8 cellular contexts compared by ENCODE assay signal in genomic region chr5:69188811-69189161, GRCh38. TPM values are rescaled to one million over a fixed set of nuclear protein-coding genes. Genes with fewer than 3 reads are reported as not detected.
A peak's percentile ranks its signal among the peaks of the same experiment; 100 is the strongest.
DNase-seq lines count a peak whose midpoint lies in the region; ATAC-seq and TF ChIP-seq lines count a peak whose summit lies in the region.

No MANE protein-coding gene starts in this region.

- no peak for TF ChIP-seq POLR2A in prostate gland (IDR thresholded peaks at IDR 0.05)

- no peak for TF ChIP-seq CTCF in GM06990 (IDR thresholded peaks at IDR 0.05; ENCODE audit: insufficient read depth, low read length, poor library complexity, severe bottlenecking)
- TF ChIP-seq CTCF in OCI-LY7 (conservative IDR thresholded peaks at IDR 0.05; ENCODE audit: low read length): no peak
- no peak for TF ChIP-seq CTCF in prostate gland (IDR thresholded peaks at IDR 0.05)

- peaks cover 15% of the 10 kb centered on the region for H3K4me1 ChIP-seq in OCI-LY7 (ENCODE audit: insufficient read depth, low read length, poor library complexity, severe bottlenecking)
- no peaks in the 10 kb centered on the region for H3K4me1 ChIP-seq in esophagus (ENCODE audit: control insufficient read depth in 2 of 2, insufficient read depth in 2 of 2, low read length in 1 of 2)
- H3K4me1 ChIP-seq in prostate gland (replicated peaks): no peaks in the 10 kb centered on the region

- peak overlapping the region; percentile 69 for H3K4me3 ChIP-seq in GM06990 (replicated peaks; ENCODE audit: low read depth, low read length)
- peak overlapping the region; percentile 88 for H3K4me3 ChIP-seq in OCI-LY7 (ENCODE audit: low read depth, low read length, poor library complexity, severe bottlenecking)
- H3K4me3 ChIP-seq in esophagus (ENCODE audit: low read depth in 1 of 2, low read length in 2 of 2): peak overlapping the region; percentile 72 to 84
- peak overlapping the region; percentile 48 to 61 for H3K4me3 ChIP-seq in prostate gland

- H3K36me3 ChIP-seq in GM06990 (ENCODE audit: control insufficient read depth, insufficient read depth, low read length) (peaks cover 2% of the 10 kb centered on the region), OCI-LY7 (ENCODE audit: insufficient read depth, low read length) (peaks cover 23% of the 10 kb centered on the region), esophagus (ENCODE audit: control insufficient read depth in 2 of 2, insufficient read depth in 2 of 2, low read length in 1 of 2) (no peaks in the 10 kb centered on the region), prostate gland (no peaks in the 10 kb centered on the region)

- no peak overlapping the region for H3K27ac ChIP-seq in OCI-LY7 (ENCODE audit: low read depth, low read length, poor library complexity, severe bottlenecking)
- peak overlapping the region; percentile 47 to 86 for H3K27ac ChIP-seq in esophagus (ENCODE audit: low read depth in 2 of 2, low read length in 1 of 2)
- peak overlapping the region; percentile 40 to 64 for H3K27ac ChIP-seq in prostate gland

- no peaks in the 10 kb centered on the region for H3K9me3 ChIP-seq in OCI-LY7 (ENCODE audit: low read length)
- H3K9me3 ChIP-seq in esophagus (ENCODE audit: control insufficient read depth in 2 of 2, insufficient read depth in 1 of 2, low read depth in 1 of 2, low read length in 1 of 2): no peaks in the 10 kb centered on the region
- H3K9me3 ChIP-seq in prostate gland: no peaks in the 10 kb centered on the region

- DNase-seq in GM06990 (ENCODE audit: extremely low read depth, insufficient read length): no peak
- no peak for DNase-seq in OCI-LY7 (ENCODE audit: low spot score)
- DNase-seq in prostate gland (ENCODE audit: low spot score): no peak
- DNase-seq in SHP77 treated with DMSO at 0.1 percent for 48 hours (lab: John Stamatoyannopoulos, UW): no peak
- no peak for DNase-seq in NCI-H446 (lab: John Stamatoyannopoulos, UW)
- DNase-seq in NK-92 treated with Interleukin-12 subunit alpha and Interleukin-12 subunit beta, amount 100 ng/mL, for 24 hours (lab: John Stamatoyannopoulos, UW): no peak

- H3K79me2 ChIP-seq in OCI-LY7 (ENCODE audit: insufficient read depth, low read depth, low read length): peaks cover 15% of the 10 kb centered on the region

- intact Hi-C loops in OCI-LY7 (cut with micrococcal nuclease; ENCODE audit: unreplicated experiment): loop anchor here (1.0 kb wide), 1 partner anchor 21 kb away; the partner anchor contains the start of gene CCNB1
- intact Hi-C loops in prostate gland (cut with DNase I): no loop called here

- ATAC-seq in GM18858 (IDR thresholded peaks at IDR 0.05; ENCODE audit: unreplicated experiment): no peak

- TSS peak; percentile 96 for BruUV-seq in OCI-LY7 (replicated peaks; lab: Mats Ljungman, UMichigan)

- POLR2A ChIA-PET in OCI-LY7 (lab: Charles Lee): interaction anchor here (0.6 to 3.4 kb wide), 3 partner anchors 20 to 1972 kb away, joined by 3 to 35 read pairs (median 3); partner anchors contain the start of gene CCNB1

- no peaks in the 10 kb centered on the region for H3K27me3 ChIP-seq in GM06990 (replicated peaks; ENCODE audit: control insufficient read depth, insufficient read depth, low read length)
- no peaks in the 10 kb centered on the region for H3K27me3 ChIP-seq in esophagus (ENCODE audit: control insufficient read depth in 1 of 2, insufficient read depth in 2 of 2, low read length in 2 of 2)
- H3K27me3 ChIP-seq in prostate gland (replicated peaks; ENCODE audit: insufficient read depth): no peaks in the 10 kb centered on the region

- H3K4me2 ChIP-seq in OCI-LY7 (ENCODE audit: low read length): peak overlapping the region; percentile 98

- 17 to 23% methylated on average over 8 of the region's 8 CpGs for WGBS in esophagus, 2 donors
- WGBS in prostate gland: 15% methylated on average over 8 of the region's 8 CpGs

- H2AFZ ChIP-seq in OCI-LY7 (ENCODE audit: low read length): peak overlapping the region; percentile 83; the same call in 1 of the 2 replicates

- H3K9me2 ChIP-seq in OCI-LY7 (ENCODE audit: insufficient read depth, low read length): no peaks in the 10 kb centered on the region

- no peaks in the 10 kb centered on the region for H4K20me1 ChIP-seq in OCI-LY7 (ENCODE audit: insufficient read depth, low read length)

- CTCF ChIA-PET in OCI-LY7 (lab: Charles Lee; ENCODE audit: unreplicated experiment): interaction anchor here (0.6 kb wide), 1 partner anchor 21 kb away, joined by 3 read pairs; no protein-coding TSS in a partner anchor

RNA-seq across cellular contexts. Expression of gene CENPH, which starts 0.6 kb away (rescaled TPM):
- total RNA-seq in OCI-LY7 (2014; rRNA removed; shearing (Covaris generic)): 85.7 and 86.1 TPM in 2 replicates
- 105 and 126 TPM in 2 replicates for total RNA-seq in OCI-LY7 (2022)
- polyA plus RNA-seq in esophagus: 1 to 10 TPM; 7.2 to 8.4 TPM
- total RNA-seq in prostate gland: 10 to 100 TPM in 1 of 2 donors, 1 to 10 TPM in 1; 5.3 to 17.4 TPM

RNA-seq across cellular contexts. Expression of gene CCNB1, which starts 21.8 kb away (rescaled TPM):
- total RNA-seq in OCI-LY7 (2014; rRNA removed; shearing (Covaris generic)): 181 and 206 TPM in 2 replicates
- total RNA-seq in OCI-LY7 (2022): 274 and 276 TPM in 2 replicates
- 10 to 100 TPM; 28.1 to 59.1 TPM for polyA plus RNA-seq in esophagus
- total RNA-seq in prostate gland: 10 to 100 TPM in 1 of 2 donors, 1 to 10 TPM in 1; 9.7 to 24.3 TPM

RNA-seq across cellular contexts. Expression of gene CDK7, which starts 45.9 kb away (rescaled TPM):
- 18.4 and 31.7 TPM in 2 replicates for total RNA-seq in OCI-LY7 (2014; rRNA removed; shearing (Covaris generic))
- total RNA-seq in OCI-LY7 (2022) (22.5 and 33.1 TPM in 2 replicates), prostate gland (10 to 100 TPM; 25.5 to 99.1 TPM)
- 10 to 100 TPM; 37.4 to 52.5 TPM for polyA plus RNA-seq in esophagus

Comparison
In these comparisons a context has a peak if more than half of its experiments do, and no peak if none do; other contexts are left out.
1. RNA of gene CENPH, which starts 0.6 kb away (total RNA-seq): 85.7 to 126 TPM in OCI-LY7; 5.3 to 17.4 TPM in prostate gland; every median in the first group is over 4 times any median in the second.
2. RNA of gene CCNB1, which starts 21.8 kb away (total RNA-seq): 181 to 276 TPM in OCI-LY7; 9.7 to 24.3 TPM in prostate gland; every median in the first group is over 4 times any median in the second.
3. Peak in every context shown above with its lines, with median percentiles within 50 percentile points of each other: H3K4me3 ChIP-seq.